ENCODE assay signal across 8 cellular contexts in genomic region chr20:63626424-63627128, GRCh38. TPM values are rescaled to one million over a fixed set of nuclear protein-coding genes. Genes with fewer than 3 reads are reported as not detected.
DNase-seq lines count a peak whose midpoint lies in the region; ATAC-seq and TF ChIP-seq lines count a peak whose summit lies in the region.

Gene GMEB2, minus strand, starts transcription at chr20:63627101. Its CDS starts 7,704 bp downstream, at chr20:63619397.

- H3K4me1 Mint-ChIP-seq in activated CD4-positive, alpha-beta T cell treated with anti-CD3 and anti-CD28 coated beads for 36 hours, result peaks cover 36% of the 10 kb centered on the region

- H3K27ac ChIP-seq in dorsolateral prefrontal cortex (peak within 1 kb of the TSS; percentile 40 to 99 (median 97)), lung (ENCODE audit: low read depth in 1 of 2, low read length in 1 of 2) (peak within 1 kb of the TSS; percentile 99 to 100)

- POLR2A ChIA-PET in activated CD4-positive, alpha-beta T cell treated with anti-CD3 and anti-CD28 coated beads for 36 hours (lab: Charles Lee), result interaction anchor here (0.6 to 1.5 kb wide), 7 partner anchors 9 to 354 kb away, joined by 3 to 12 read pairs (median 3); partner anchors contain the start of genes PRPF6, RTEL1 and STMN3

- no peak for TF ChIP-seq CTCF in dorsolateral prefrontal cortex (IDR thresholded peaks at IDR 0.05 in 54 of 56, conservative IDR thresholded peaks at IDR 0.05 in 2 of 56; ENCODE audit: low read depth in 1 of 56, partially characterized antibody in 56 of 56)
- no peak for TF ChIP-seq CTCF in lung (IDR thresholded peaks at IDR 0.05; ENCODE audit: control extremely low read depth, extremely low read depth)

- H3K9me3 Mint-ChIP-seq in activated CD4-positive, alpha-beta T cell treated with anti-CD3 and anti-CD28 coated beads for 36 hours (ENCODE audit: low read depth), result no peaks in the 10 kb centered on the region

- H3K27me3 Mint-ChIP-seq in activated CD4-positive, alpha-beta T cell treated with anti-CD3 and anti-CD28 coated beads for 36 hours, result no peaks in the 10 kb centered on the region

- peak within 1 kb of the TSS; percentile 97 for H3K27ac Mint-ChIP-seq in activated CD4-positive, alpha-beta T cell treated with anti-CD3 and anti-CD28 coated beads for 36 hours

- peak; percentile 77 for DNase-seq in stimulated activated CD4-positive, alpha-beta T cell treated with anti-CD3 and anti-CD28 coated beads, Interleukin-12 subunit alpha, Interleukin-12 subunit beta, amount 100 ng/mL, for 4 hours
- no peak for DNase-seq in stimulated activated CD4-positive, alpha-beta T cell treated with anti-CD3 and anti-CD28 coated beads, Interleukin-1b, Interleukin-23, amount 100 ng/mL, for 48 hours
- DNase-seq in NCI-H2196 treated with DMSO at 0.1 percent for 48 hours (lab: John Stamatoyannopoulos, UW; ENCODE audit: unreplicated experiment), result peak; percentile 62
- peak; percentile 84 for DNase-seq in activated CD4-positive, alpha-beta T cell treated with anti-CD3 and anti-CD28 coated beads for 36 hours
- peak; percentile 52 to 81 (median 64) for DNase-seq in dorsolateral prefrontal cortex
- DNase-seq in lung (ENCODE audit: low spot score), result peak; percentile 68
- DNase-seq in stimulated activated CD4-positive, alpha-beta T cell treated with anti-CD3 and anti-CD28 coated beads, TNF-alpha, amount 100 ng/mL, for 24 hours (ENCODE audit: low read depth in 3 of 3), result peak in 2 of 3 experiments; percentile 53 to 71

- peak within 1 kb of the TSS; percentile 67 to 100 (median 97) for H3K4me3 ChIP-seq in dorsolateral prefrontal cortex
- H3K4me3 ChIP-seq in lung, result peak within 1 kb of the TSS; percentile 97

- no peaks in the 10 kb centered on the region for H3K36me3 ChIP-seq in lung (ENCODE audit: control insufficient read depth in 2 of 2, insufficient read depth in 2 of 2, low read length in 2 of 2)

- CTCF ChIA-PET in activated CD4-positive, alpha-beta T cell treated with anti-CD3 and anti-CD28 coated beads for 36 hours (lab: Charles Lee), result interaction anchor here (1.0 to 1.2 kb wide), 2 partner anchors 15 to 110 kb away, joined by 3 to 4 read pairs; partner anchors contain the start of gene LIME1

- intact Hi-C loops in activated CD4-positive, alpha-beta T cell treated with anti-CD3 and anti-CD28 coated beads for 36 hours (cut with DNase I, micrococcal nuclease), result loop anchor here (1.0 to 5.0 kb wide), 19 partner anchors 9 to 830 kb away; partner anchors contain the start of genes ARFGAP1 (in 1 of the 2), ARFRP1 (in 1 of the 2), DIDO1 (in 1 of the 2) and DNAJC5 (in 1 of the 2)
- intact Hi-C loops in dorsolateral prefrontal cortex (cut with DNase I), result loop anchor here (1.0 to 5.0 kb wide), 5 partner anchors 32 to 236 kb away; partner anchors contain the start of genes RTEL1 (in 2 of the 2), ABHD16B (in 1 of the 2) and PTK6 (in 1 of the 2)

- H3K27me3 ChIP-seq in dorsolateral prefrontal cortex (no peaks in the 10 kb centered on the region), lung (ENCODE audit: control insufficient read depth, insufficient read depth) (no peaks in the 10 kb centered on the region)

- WGBS in lung, 2 donors, result 0 to 1% methylated on average over 52 to 112 of the region's 114 CpGs

- peaks cover 28% of the 10 kb centered on the region for H3K36me3 Mint-ChIP-seq in activated CD4-positive, alpha-beta T cell treated with anti-CD3 and anti-CD28 coated beads for 36 hours (ENCODE audit: low read depth)

- H3K9me3 ChIP-seq in lung (ENCODE audit: control insufficient read depth in 2 of 2, insufficient read depth in 1 of 2, low read length in 1 of 2), result no peaks in the 10 kb centered on the region

- peak within 1 kb of the TSS; percentile 87 for H3K4me3 Mint-ChIP-seq in activated CD4-positive, alpha-beta T cell treated with anti-CD3 and anti-CD28 coated beads for 36 hours

- peak; percentile 38 for ATAC-seq in HG02943 (IDR thresholded peaks at IDR 0.05; ENCODE audit: low read depth, unreplicated experiment)
- ATAC-seq in activated CD4-positive, alpha-beta T cell treated with anti-CD3 and anti-CD28 coated beads for 36 hours, result peak; percentile 45
- peak; percentile 43 for ATAC-seq in lung (ENCODE audit: insufficient read depth, low FRiP score)

- H3K4me1 ChIP-seq in lung (ENCODE audit: control insufficient read depth in 2 of 2, insufficient read depth in 2 of 2, low read length in 2 of 2), result peaks cover 0 to 2% of the 10 kb centered on the region in 2 donors

RNA-seq across cellular contexts. Expression of gene GMEB2, which starts in this region (rescaled TPM):
- 10 to 100 TPM; 14.0 to 14.1 TPM for total RNA-seq in activated CD4-positive, alpha-beta T cell treated with anti-CD3 and anti-CD28 coated beads for 36 hours
- total RNA-seq in dorsolateral prefrontal cortex, result 10 to 100 TPM in 67 of 120 experiments, 1 to 10 TPM in 53; 7.5 to 16.6 (median 10.2) TPM
- 10 to 100 TPM in 1 of 2 donors, 1 to 10 TPM in 1; 7.6 to 12.9 TPM for total RNA-seq in lung
- polyA plus RNA-seq in lung, result 10 to 100 TPM in 1 of 2 donors, 1 to 10 TPM in 1; 9.0 to 11.6 TPM
